ENCODE assay signal across 1 cellular context in the genomic region with DNA sequence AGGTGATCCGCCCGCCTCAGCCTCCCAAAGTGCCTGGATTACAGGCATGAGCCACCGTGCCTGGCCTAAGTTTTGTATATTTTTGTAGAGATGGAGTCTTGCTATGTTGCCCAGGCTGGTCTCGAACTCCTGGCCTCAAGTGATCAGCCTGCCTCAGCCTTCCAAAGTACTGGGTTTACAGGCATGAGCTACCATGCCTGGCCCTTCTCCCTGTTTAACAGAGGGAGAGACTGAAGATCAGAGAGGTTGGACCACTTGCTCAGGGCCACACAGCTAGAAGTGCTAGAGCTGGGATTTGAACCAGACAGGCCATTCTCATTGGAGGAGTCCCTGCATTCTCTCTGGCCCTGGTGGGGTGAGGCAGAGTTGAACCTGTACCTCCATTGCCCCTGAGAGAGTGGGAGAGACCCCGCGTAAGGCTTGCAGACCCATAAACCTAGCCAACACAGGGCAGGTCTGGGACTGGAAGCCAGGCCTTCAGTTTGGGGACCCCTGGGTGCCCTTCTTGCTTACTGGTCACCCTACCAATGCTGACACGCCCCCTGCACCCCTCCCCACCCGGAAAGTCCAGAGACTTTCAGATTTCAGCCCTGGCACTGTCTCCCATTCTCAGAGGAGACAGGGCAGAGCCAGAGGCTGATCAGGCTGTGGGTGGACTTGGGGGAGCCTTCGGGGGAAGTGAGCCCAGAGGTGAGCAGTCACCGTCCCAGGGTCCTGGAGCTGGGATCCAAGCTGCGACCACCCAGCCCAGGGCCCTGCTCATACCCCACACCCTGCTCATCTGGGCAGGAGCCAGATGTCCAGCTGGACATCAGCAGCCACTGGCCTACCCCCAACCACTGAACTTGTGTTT.
TF ChIP-seq lines count a peak whose summit lies in the region.

No MANE protein-coding gene starts in this region.

TF ChIP-seq in WTC11, 78 proteins besides CTCF, POLR2A, EP300 and RAD21 (continued from another document):
- no peak for TF ChIP-seq ATF2 (CRISPR knock-in tag; IDR thresholded peaks at IDR 0.05; ENCODE audit: borderline replicate concordance, low read depth)
- TF ChIP-seq ZNF121 (CRISPR knock-in tag; IDR thresholded peaks at IDR 0.05), result 0 out of 2 replicates have a peak, but pooled peaks have one; percentile 70
